23 cellular contexts compared by ENCODE assay signal in genomic region chr5:117414926-117415325, GRCh38.
DNase-seq lines count a peak whose midpoint lies in the region; ATAC-seq, FAIRE-seq and TF ChIP-seq lines count a peak whose summit lies in the region.
"Had no signal": no experiment of that assay in that cellular context is flagged by ENCODE, and none has a peak within 500 bp of the region (broad histone marks: within the 10 kb centered on the region; RNA-seq: fewer than 3 reads in every experiment).

No MANE protein-coding gene starts in this region.

- H3K4me1 ChIP-seq in RWPE2 (ENCODE audit: insufficient read depth, poor library complexity, severe bottlenecking): no peaks in the 10 kb centered on the region
- H3K4me1 ChIP-seq: BLaER1 had no signal

- DNase-seq in RWPE2 (ENCODE audit: low spot score) (no peak), cardiac fibroblast (ENCODE audit: low read depth in 2 of 2) (peak; percentile 17 to 68), foreskin melanocyte (peak; percentile 98), NCI-H1694 treated with DMSO at 0.1 percent for 48 hours (lab: John Stamatoyannopoulos, UW) (no peak), COLO668 (lab: John Stamatoyannopoulos, UW; ENCODE audit: unreplicated experiment) (no peak), HTR-8/SVneo (ENCODE audit: insufficient read length, low spot score) (no peak), SIG-M5 (lab: John Stamatoyannopoulos, UW) (no peak)
- DNase-seq: ACHN; CD4-positive, alpha-beta T cell; DND-41; Karpas-422; MV-4-11; NCI-H1105 treated with DMSO at 0.1 percent for 48 hours; NCI-H2081 treated with DMSO at 0.1 percent for 48 hours; NCI-H2171 treated with DMSO at 0.1 percent for 48 hours; NCI-H526; Peyer's patch; Right ventricle myocardium superior had no signal

- no peak overlapping the region for H3K27ac ChIP-seq in RWPE2 (ENCODE audit: poor library complexity, severe bottlenecking)
- H3K27ac ChIP-seq: BLaER1, Peyer's patch, SK-N-MC had no signal

- no peaks in the 10 kb centered on the region for H3K9me3 ChIP-seq in RWPE2 (ENCODE audit: severe bottlenecking)
- H3K9me3 ChIP-seq: BLaER1, Peyer's patch had no signal

- no peak overlapping the region for H3K4me3 ChIP-seq in RWPE2 (ENCODE audit: severe bottlenecking)
- no peak overlapping the region for H3K4me3 ChIP-seq in cardiac fibroblast (replicated peaks in 1 of 2; ENCODE audit: low read depth in 2 of 2, low read length in 2 of 2)
- H3K4me3 ChIP-seq: BLaER1, GM12878, Peyer's patch, SK-N-MC had no signal

- FAIRE-seq in HTR-8/SVneo (lab: Jason Lieb, UNC): no peak
- FAIRE-seq: GM12878, H1 had no signal

- no peaks in the 10 kb centered on the region for H3K36me3 ChIP-seq in RWPE2 (ENCODE audit: low read depth)
- H3K36me3 ChIP-seq: BLaER1, Peyer's patch had no signal

- peak; percentile 64 for ATAC-seq in RWPE2 (ENCODE audit: low read depth)
- ATAC-seq: GM12878, HCT116 had no signal

- no peaks in the 10 kb centered on the region for H3K27me3 ChIP-seq in RWPE2 (ENCODE audit: insufficient read depth, poor library complexity, severe bottlenecking)
- H3K27me3 ChIP-seq: BLaER1, Peyer's patch had no signal

- TF ChIP-seq CTCF in RWPE2 (IDR thresholded peaks at IDR 0.05; ENCODE audit: poor library complexity, severe bottlenecking): no peak
- TF ChIP-seq CTCF in cardiac fibroblast (IDR thresholded peaks at IDR 0.05; ENCODE audit: low read depth, low read length): no peak

Comparison
In these comparisons a context has a peak if more than half of its experiments do, and no peak if none do; other contexts are left out.
1. DNase-seq: peak in cardiac fibroblast (2 of 2) and foreskin melanocyte (single experiment); none in RWPE2 (single experiment), NCI-H1694 treated with DMSO at 0.1 percent for 48 hours (single experiment), COLO668 (single experiment), HTR-8/SVneo (single experiment) and SIG-M5 (single experiment).